ENCODE assay signal across 21 cellular contexts in the genomic region with DNA sequence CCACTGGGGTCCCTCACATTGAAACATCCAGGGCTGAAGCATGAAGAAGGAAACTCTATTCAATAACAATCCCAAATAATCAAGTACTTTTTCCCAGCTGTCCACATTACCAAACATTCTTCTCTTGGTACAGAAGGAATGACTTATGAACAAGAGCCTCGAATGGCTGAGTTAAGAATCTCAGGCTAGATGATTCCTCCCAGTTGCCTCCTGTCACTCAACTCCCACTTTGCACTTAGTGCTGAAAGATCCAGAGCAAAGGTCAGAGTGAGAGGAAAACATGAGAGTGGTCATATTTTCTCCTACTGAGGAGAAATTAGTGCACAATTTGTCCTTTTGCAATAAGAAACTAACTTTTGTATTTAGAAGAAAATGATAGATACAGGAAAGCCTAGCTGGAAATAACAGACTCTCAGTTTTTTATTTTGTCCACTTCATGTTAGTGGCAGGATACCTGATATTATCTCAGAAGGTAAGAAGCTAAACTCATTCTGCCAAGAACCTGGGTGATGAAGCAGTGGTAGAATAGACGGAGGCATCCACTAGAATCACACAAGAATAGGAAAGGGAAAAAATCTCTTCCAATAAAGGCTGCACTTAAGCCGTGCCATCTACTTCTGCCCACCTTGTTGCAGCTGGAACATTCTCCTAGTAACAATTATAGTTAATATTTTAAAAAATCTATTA. TPM values are rescaled to one million over a fixed set of nuclear protein-coding genes. Genes with fewer than 3 reads are reported as not detected.
"Had no signal": no experiment of that assay in that cellular context is flagged by ENCODE, and none has a peak within 500 bp of the region (broad histone marks: within the 10 kb centered on the region; RNA-seq: fewer than 3 reads in every experiment).

No MANE protein-coding gene starts in this region.

- H3K27me3 ChIP-seq: body of pancreas, neutrophil, spleen had no signal

- H3K36me3 ChIP-seq: neutrophil, spleen had no signal

- H3K9me3 ChIP-seq: body of pancreas, mucosa of descending colon, neutrophil, spleen had no signal

- H3K27ac ChIP-seq: body of pancreas, coronary artery, neutrophil had no signal

- DNase-seq: activated CD4-positive, alpha-beta memory T cell treated with anti-CD3 and anti-CD28 coated beads, Interleukin-2, amount 10 ng/mL, durations not matched to agents 7 days and 5 days; activated CD4-positive, alpha-beta T cell treated with anti-CD3 and anti-CD28 coated beads for 48 hours; activated CD4-positive, CD25-positive, alpha-beta regulatory T cell; activated CD8-positive, alpha-beta memory T cell treated with anti-CD3 and anti-CD28 coated beads, Interleukin-2, amount 10 ng/mL, durations not matched to agents 7 days and 5 days; amygdala; body of pancreas; central memory CD4-positive, alpha-beta T cell; erythroblast; head of caudate nucleus; kidney; mucosa of descending colon; naive thymus-derived CD8-positive, alpha-beta T cell; posterior cingulate gyrus; spleen; stimulated activated CD4-positive, alpha-beta T cell treated with anti-CD3 and anti-CD28 coated beads, Interleukin-4, amount 100 ng/mL, for 4 hours; T-helper 1 cell; T-helper 9 cell had no signal

- ATAC-seq: activated CD8-positive, alpha-beta memory T cell treated with anti-CD3 and anti-CD28 coated beads, Interleukin-2, amount 10 ng/mL, durations not matched to agents 7 days and 5 days; body of pancreas; mucosa of descending colon; naive thymus-derived CD8-positive, alpha-beta T cell; stimulated activated memory B cell treated with anti-CD40 and anti-IgM and Interleukin-4, amounts not matched to agents 10 μg/mL and 1 μg/mL and 100 μg/mL, for 72 hours had no signal

- H3K4me3 ChIP-seq: body of pancreas, coronary artery, mucosa of descending colon, spleen had no signal

RNA-seq across cellular contexts. Expression of a gene that starts 46.2 kb away (rescaled TPM):
- total RNA-seq: activated CD4-positive, alpha-beta memory T cell treated with anti-CD3 and anti-CD28 coated beads, Interleukin-2, amount 10 ng/mL, durations not matched to agents 7 days and 5 days; activated CD8-positive, alpha-beta memory T cell treated with anti-CD3 and anti-CD28 coated beads, Interleukin-2, amount 10 ng/mL, durations not matched to agents 7 days and 5 days; body of pancreas; liver; mucosa of descending colon; naive thymus-derived CD8-positive, alpha-beta T cell had no signal
- polyA plus RNA-seq: liver; naive thymus-derived CD8-positive, alpha-beta T cell had no signal
